ENCODE assay signal across 24 cellular contexts in genomic region chr12:118582863-118583262, GRCh38.
"Had no signal": no experiment of that assay in that cellular context is flagged by ENCODE, and none has a peak within 500 bp of the region (broad histone marks: within the 10 kb centered on the region; RNA-seq: fewer than 3 reads in every experiment).

No MANE protein-coding gene starts in this region.

- DNase-seq: colonic mucosa; dermis blood vessel endothelial cell; effector memory CD4-positive, alpha-beta T cell; erythroblast; gastrocnemius medialis; head of caudate nucleus; kidney; left cardiac atrium; left lung; mesenchymal stem cell; midbrain; naive thymus-derived CD4-positive, alpha-beta T cell; stimulated activated CD4-positive, alpha-beta T cell treated with anti-CD3 and anti-CD28 coated beads, Interleukin-2, amount 100 ng/mL, for 24 hours; stimulated activated CD4-positive, alpha-beta T cell treated with anti-CD3 and anti-CD28 coated beads, Interleukin-4, amount 100 ng/mL, for 24 hours; stimulated activated naive CD4-positive, alpha-beta T cell treated with Interleukin-2 at 50 U/mL for 16 hours; stomach; thyroid gland had no signal

- H3K4me3 Mint-ChIP-seq: naive thymus-derived CD4-positive, alpha-beta T cell; nephron; neural progenitor cell; stimulated activated effector memory CD8-positive, alpha-beta T cell treated with anti-CD3 and anti-CD28 coated beads, Interleukin-12 subunit alpha, Interleukin-12 subunit beta, amount 100 ng/mL, for 72 hours; type B pancreatic cell had no signal

- H3K36me3 Mint-ChIP-seq: naive thymus-derived CD4-positive, alpha-beta T cell; neural progenitor cell; stimulated activated effector memory CD8-positive, alpha-beta T cell treated with anti-CD3 and anti-CD28 coated beads, Interleukin-12 subunit alpha, Interleukin-12 subunit beta, amount 100 ng/mL, for 72 hours; type B pancreatic cell had no signal

- H3K4me1 ChIP-seq: colonic mucosa, gastrocnemius medialis, left lung, neural progenitor cell, parathyroid adenoma, stomach, thyroid gland had no signal

- ATAC-seq: gastrocnemius medialis; left cardiac atrium; left lung; naive thymus-derived CD4-positive, alpha-beta T cell; sciatic nerve; stimulated activated effector memory CD8-positive, alpha-beta T cell treated with anti-CD3 and anti-CD28 coated beads, Interleukin-12 subunit alpha, Interleukin-12 subunit beta, amount 100 ng/mL, for 72 hours had no signal

- H3K27me3 ChIP-seq: colonic mucosa, gastrocnemius medialis, left lung, neural progenitor cell, stomach, thyroid gland had no signal

- H3K4me1 Mint-ChIP-seq: naive thymus-derived CD4-positive, alpha-beta T cell; nephron; stimulated activated effector memory CD8-positive, alpha-beta T cell treated with anti-CD3 and anti-CD28 coated beads, Interleukin-12 subunit alpha, Interleukin-12 subunit beta, amount 100 ng/mL, for 72 hours had no signal

- H3K27ac ChIP-seq: colonic mucosa, gastrocnemius medialis, left lung, neural progenitor cell, parathyroid adenoma, stomach, thyroid gland had no signal

- H3K9me3 Mint-ChIP-seq: nephron, neural progenitor cell, type B pancreatic cell had no signal

- H3K27ac Mint-ChIP-seq: naive thymus-derived CD4-positive, alpha-beta T cell; nephron; progenitor cell of endocrine pancreas; stimulated activated effector memory CD8-positive, alpha-beta T cell treated with anti-CD3 and anti-CD28 coated beads, Interleukin-12 subunit alpha, Interleukin-12 subunit beta, amount 100 ng/mL, for 72 hours; type B pancreatic cell had no signal

- H3K27me3 Mint-ChIP-seq: progenitor cell of endocrine pancreas had no signal
